ENCODE assay signal across 12 cellular contexts in genomic region chr14:99572173-99572999, GRCh38. TPM values are rescaled to one million over a fixed set of nuclear protein-coding genes. Genes with fewer than 3 reads are reported as not detected.
DNase-seq lines count a peak whose midpoint lies in the region; ATAC-seq and TF ChIP-seq lines count a peak whose summit lies in the region.
"Had no signal": no experiment of that assay in that cellular context is flagged by ENCODE, and none has a peak within 500 bp of the region (broad histone marks: within the 10 kb centered on the region; RNA-seq: fewer than 3 reads in every experiment).

No MANE protein-coding gene starts in this region.

- DNase-seq in heart left ventricle = peak in 1 of 5 donors; percentile 65
- no peak for DNase-seq in left cardiac atrium
- peak; percentile 97 for DNase-seq in WERI-Rb-1
- DNase-seq in mucosa of descending colon = peak in 1 of 3 donors; percentile 80
- DNase-seq in uterus = no peak
- no peak for DNase-seq in NCI-H1694 treated with DMSO at 0.1 percent for 48 hours (lab: John Stamatoyannopoulos, UW)
- no peak for DNase-seq in NCI-H345 (lab: John Stamatoyannopoulos, UW)
- no peak for DNase-seq in AG08396 (ENCODE audit: low spot score)
- DNase-seq: activated CD8-positive, alpha-beta memory T cell treated with anti-CD3 and anti-CD28 coated beads, Interleukin-2, amount 50 U/mL, for 4 hours; stimulated activated CD8-positive, alpha-beta memory T cell treated with anti-CD3 and anti-CD28 coated beads, Interleukin-4, amount 100 ng/mL, for 48 hours had no signal

- 50 to 59% (median 55%) methylated on average over 16 to 18 of the region's 18 CpGs for WGBS in heart left ventricle, 4 donors

- ATAC-seq in heart left ventricle (no peak), left cardiac atrium (no peak), mucosa of descending colon (peak; percentile 33)

- H3K4me1 ChIP-seq in heart left ventricle = peaks cover 0 to 99% (median 83%) of the 10 kb centered on the region in 12 donors
- H3K4me1 ChIP-seq in mucosa of descending colon (ENCODE audit: low read depth) = peaks cover 75% of the 10 kb centered on the region
- H3K4me1 ChIP-seq in uterus = peaks cover 42 to 70% of the 10 kb centered on the region in 2 donors

- H3K27ac ChIP-seq in heart left ventricle = peak overlapping the region in 11 of 12 donors; percentile 9 to 91 (median 78)
- H3K27ac ChIP-seq in WERI-Rb-1 = peak overlapping the region; percentile 96
- H3K27ac ChIP-seq in uterus = peak overlapping the region; percentile 83 to 85
- H3K27ac ChIP-seq: HL-60 had no signal

- no peaks in the 10 kb centered on the region for H3K36me3 ChIP-seq in heart left ventricle
- peaks cover 20% of the 10 kb centered on the region for H3K36me3 ChIP-seq in WERI-Rb-1
- no peaks in the 10 kb centered on the region for H3K36me3 ChIP-seq in mucosa of descending colon (ENCODE audit: low read depth)
- no peaks in the 10 kb centered on the region for H3K36me3 ChIP-seq in uterus

- no peak for TF ChIP-seq POLR2A in heart left ventricle (IDR thresholded peaks at IDR 0.05)
- TF ChIP-seq POLR2A in uterus (IDR thresholded peaks at IDR 0.05) = no peak

- H3K4me3 ChIP-seq in heart left ventricle = no peak overlapping the region
- peak overlapping the region; percentile 23 for H3K4me3 ChIP-seq in WERI-Rb-1 (ENCODE audit: low read depth, low read length)
- H3K4me3 ChIP-seq in mucosa of descending colon = no peak overlapping the region
- H3K4me3 ChIP-seq in uterus = no peak overlapping the region
- H3K4me3 ChIP-seq: smooth muscle cell had no signal

- no peaks in the 10 kb centered on the region for H3K9me3 ChIP-seq in heart left ventricle
- no peaks in the 10 kb centered on the region for H3K9me3 ChIP-seq in WERI-Rb-1 (ENCODE audit: severe bottlenecking)
- no peaks in the 10 kb centered on the region for H3K9me3 ChIP-seq in mucosa of descending colon
- no peaks in the 10 kb centered on the region for H3K9me3 ChIP-seq in uterus

- no peaks in the 10 kb centered on the region for H3K27me3 ChIP-seq in heart left ventricle
- H3K27me3 ChIP-seq in WERI-Rb-1 (ENCODE audit: insufficient read depth, low read depth, severe bottlenecking) = no peaks in the 10 kb centered on the region
- H3K27me3 ChIP-seq in uterus = no peaks in the 10 kb centered on the region

- intact Hi-C loops in heart left ventricle (cut with DNase I) = loop anchor here in 1 of 10 donors (5.0 kb wide), 1 partner anchor 35 kb away; no protein-coding TSS in a partner anchor
- intact Hi-C loops in left cardiac atrium (cut with DNase I) = no loop called here
- intact Hi-C loops in mucosa of descending colon (cut with DNase I, micrococcal nuclease) = no loop called here
- intact Hi-C loops in uterus (cut with DNase I; ENCODE audit: low total_unique reads) = no loop called here

- TF ChIP-seq CTCF in heart left ventricle (IDR thresholded peaks at IDR 0.05) = peak in 1 of 12 donors; percentile 3
- TF ChIP-seq CTCF in WERI-Rb-1 (IDR thresholded peaks at IDR 0.05; ENCODE audit: low read depth, low read length) = no peak
- no peak for TF ChIP-seq CTCF in mucosa of descending colon (IDR thresholded peaks at IDR 0.05)
- no peak for TF ChIP-seq CTCF in uterus (IDR thresholded peaks at IDR 0.05)

RNA-seq across cellular contexts. Expression of gene CCDC85C, which starts 31.6 kb away (rescaled TPM):
- total RNA-seq in heart left ventricle (10 to 100 TPM; 22.5 to 45.4 (median 29.2) TPM), left cardiac atrium (10 to 100 TPM; 21.4 to 24.7 TPM), mucosa of descending colon (100 to 1,000 TPM in 1 of 3 donors, 10 to 100 TPM in 2; 66.2 to 102 (median 66.2) TPM), uterus (10 to 100 TPM in 2 of 4 donors, 1 to 10 TPM in 1, under 1 TPM in 1; 0.88 to 56.3 (median 13.6) TPM)
- 10 to 100 TPM; 29.7 to 43.5 TPM for polyA plus RNA-seq in heart left ventricle
